Comparison of ENCODE assay signal across 22 cellular contexts in the genomic region with DNA sequence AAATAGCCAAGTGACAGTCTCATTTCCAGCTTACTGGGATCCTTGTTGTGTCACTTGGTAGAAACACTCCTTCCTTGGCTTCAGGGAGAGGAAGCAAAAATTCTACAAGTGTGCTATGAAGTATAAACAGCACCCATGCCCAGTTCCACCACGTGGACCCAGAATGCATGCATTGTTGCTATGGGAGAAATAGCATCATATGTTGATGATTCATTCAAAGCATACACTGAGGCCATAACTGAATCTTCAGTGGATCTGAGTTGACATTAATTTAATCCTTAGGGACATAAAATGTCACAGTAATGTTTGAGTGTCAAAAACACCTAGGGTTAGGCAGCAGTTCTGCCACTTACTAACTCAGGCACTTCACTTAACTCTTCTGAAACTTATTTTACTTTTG.
"Had no signal": no experiment of that assay in that cellular context is flagged by ENCODE, and none has a peak within 500 bp of the region (broad histone marks: within the 10 kb centered on the region; RNA-seq: fewer than 3 reads in every experiment).

No MANE protein-coding gene starts in this region.

- H3K9me3 ChIP-seq: gastroesophageal sphincter, suprapubic skin had no signal

- H3K27me3 ChIP-seq: gastroesophageal sphincter, stomach, suprapubic skin, tibial nerve had no signal

- H3K4me3 ChIP-seq: gastroesophageal sphincter, heart left ventricle, stomach, suprapubic skin, tibial nerve had no signal

- H3K4me1 ChIP-seq: gastroesophageal sphincter, heart left ventricle, stomach, suprapubic skin, tibial nerve had no signal

- ATAC-seq: activated CD8-positive, alpha-beta T cell treated with anti-CD3 and anti-CD28 coated beads, Interleukin-2, amount 10 ng/mL, durations not matched to agents 7 days and 5 days; activated naive CD8-positive, alpha-beta T cell treated with anti-CD3 and anti-CD28 coated beads, Interleukin-2, amount 50 U/mL, for 24 hours; gastroesophageal sphincter; heart left ventricle; left cardiac atrium; sciatic nerve; stimulated activated memory B cell treated with anti-CD40 and anti-IgM and Interleukin-4, amounts not matched to agents 10 μg/mL and 1 μg/mL and 100 μg/mL, for 72 hours had no signal

- FAIRE-seq: endometrium, small intestine had no signal

- DNase-seq: activated CD4-positive, alpha-beta T cell treated with anti-CD3 and anti-CD28 coated beads, Interleukin-2, amount 10 ng/mL, durations not matched to agents 7 days and 5 days; activated CD4-positive, CD25-positive, alpha-beta regulatory T cell treated with anti-CD3 and anti-CD28 coated beads, Interleukin-2, amount 50 U/mL, for 72 hours; activated CD8-positive, alpha-beta T cell treated with anti-CD3 and anti-CD28 coated beads, Interleukin-2, amount 10 ng/mL, durations not matched to agents 7 days and 5 days; activated gamma-delta T cell; activated naive CD4-positive, alpha-beta T cell treated with anti-CD3 and anti-CD28 coated beads, Interleukin-2, amount 50 U/mL, for 16 hours; activated naive CD8-positive, alpha-beta T cell treated with anti-CD3 and anti-CD28 coated beads, Interleukin-2, amount 50 U/mL, for 24 hours; erythroblast; heart left ventricle; islet precursor cell; left cardiac atrium; nucleus accumbens; posterior cingulate gyrus; small intestine; stimulated activated CD4-positive, alpha-beta T cell treated with anti-CD3 and anti-CD28 coated beads, Interleukin-15, amount 100 ng/mL, for 24 hours; stomach; WERI-Rb-1 had no signal

- H3K27ac ChIP-seq: gastroesophageal sphincter, heart left ventricle, stomach, suprapubic skin, tibial nerve, WERI-Rb-1 had no signal

- H3K36me3 ChIP-seq: gastroesophageal sphincter, heart left ventricle, stomach, suprapubic skin, tibial nerve, WERI-Rb-1 had no signal
